Comparison of ENCODE assay signal across 16 cellular contexts in the genomic region with DNA sequence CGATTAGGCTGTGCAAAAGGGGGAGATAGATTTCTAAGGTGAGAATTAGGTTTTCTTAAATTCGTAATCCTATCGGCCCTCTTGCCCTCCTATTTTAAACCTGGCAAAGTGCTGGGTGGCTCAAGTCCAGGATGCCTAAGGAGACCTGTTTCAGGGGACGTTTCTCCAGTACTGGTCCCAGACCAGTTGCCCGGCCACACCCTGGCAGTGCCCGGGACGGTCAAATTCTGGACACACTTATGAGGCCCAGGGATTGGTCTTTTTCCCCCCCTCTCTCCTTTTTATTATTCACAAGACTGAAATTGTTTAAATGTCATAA. TPM values are rescaled to one million over a fixed set of nuclear protein-coding genes. Genes with fewer than 3 reads are reported as not detected.
DNase-seq lines count a peak whose midpoint lies in the region; ATAC-seq and TF ChIP-seq lines count a peak whose summit lies in the region.
"Had no signal": no experiment of that assay in that cellular context is flagged by ENCODE, and none has a peak within 500 bp of the region (broad histone marks: within the 10 kb centered on the region; RNA-seq: fewer than 3 reads in every experiment).

No MANE protein-coding gene starts in this region.

- H3K36me3 ChIP-seq in A673 (ENCODE audit: insufficient read depth, low read length, poor library complexity, severe bottlenecking) (no peaks in the 10 kb centered on the region), brain microvascular endothelial cell (replicated peaks) (no peaks in the 10 kb centered on the region)
- H3K36me3 ChIP-seq: left lung had no signal

- no peaks in the 10 kb centered on the region for H3K9me3 Mint-ChIP-seq in nephron
- H3K9me3 Mint-ChIP-seq: dendritic cell treated with granulocyte-macrophage colony-stimulating factor and Interleukin-4, amounts not matched to agents 40 ng/mL and 50 ng/mL, for 4 days had no signal

- TF ChIP-seq CTCF in A673 (conservative IDR thresholded peaks at IDR 0.05; ENCODE audit: low read depth, low read length) (no peak), GM13976 (IDR thresholded peaks at IDR 0.05; ENCODE audit: borderline replicate concordance, control extremely low read depth, extremely low read depth, insufficient read depth, missing control alignments) (no peak), brain microvascular endothelial cell (IDR thresholded peaks at IDR 0.05; ENCODE audit: low read depth, low read length, missing control alignments) (no peak), nephron (IDR thresholded peaks at IDR 0.05; ENCODE audit: unreplicated experiment in 3 of 3) (no peak)

- in situ Hi-C loops in GM13976 (cut with MboI; ENCODE audit: low sequenced_read_pairs, unreplicated experiment) (no loop called here), brain microvascular endothelial cell (cut with HindIII; ENCODE audit: low pct_ligation_motif_present, low sequenced_read_pairs) (no loop called here)

- POLR2A ChIA-PET in A673 (lab: Charles Lee; ENCODE audit: low non-redundant PET): no interaction called here

- DNase-seq in A673 (ENCODE audit: low spot score) (no peak), GM13976 (ENCODE audit: low spot score) (peak; percentile 20), brain microvascular endothelial cell (no peak), SIG-M5 (lab: John Stamatoyannopoulos, UW) (no peak)
- DNase-seq: foreskin melanocyte; GF-D8; Karpas-422; left lung; NCI-H2029; SJCRH30; stimulated activated CD4-positive, alpha-beta T cell treated with anti-CD3 and anti-CD28 coated beads, Interleukin-4, amount 100 ng/mL, for 4 hours had no signal

- peaks cover 16% of the 10 kb centered on the region for H3K4me1 ChIP-seq in A673 (ENCODE audit: insufficient read depth, low read length, poor library complexity, severe bottlenecking)
- H3K4me1 ChIP-seq: SJCRH30 had no signal

- H3K36me3 Mint-ChIP-seq in nephron (ENCODE audit: low read depth): no peaks in the 10 kb centered on the region

- H3K27ac ChIP-seq in A673 (ENCODE audit: low read depth, low read length, poor library complexity, severe bottlenecking) (no peak overlapping the region), brain microvascular endothelial cell (no peak overlapping the region)
- H3K27ac ChIP-seq: left lung, SJCRH30 had no signal

- ATAC-seq in HG03469 (IDR thresholded peaks at IDR 0.05; ENCODE audit: unreplicated experiment): no peak
- ATAC-seq in HG03342 (IDR thresholded peaks at IDR 0.05; ENCODE audit: unreplicated experiment): no peak
- ATAC-seq in HG03159 (IDR thresholded peaks at IDR 0.05; ENCODE audit: unreplicated experiment): no peak

- peak overlapping the region; percentile 40 for H3K4me3 ChIP-seq in A673 (ENCODE audit: low read depth, low read length, poor library complexity, severe bottlenecking)
- peak overlapping the region; percentile 60 for H3K4me3 ChIP-seq in brain microvascular endothelial cell (ENCODE audit: low read depth, low read length)
- H3K4me3 ChIP-seq: SJCRH30 had no signal

- H3K27ac Mint-ChIP-seq in nephron: no peak overlapping the region
- H3K27ac Mint-ChIP-seq: dendritic cell treated with granulocyte-macrophage colony-stimulating factor and Interleukin-4, amounts not matched to agents 40 ng/mL and 50 ng/mL, for 4 days had no signal

- intact Hi-C loops in A673 (cut with micrococcal nuclease; ENCODE audit: unreplicated experiment): no loop called here

- peaks cover 94% of the 10 kb centered on the region for H3K27me3 Mint-ChIP-seq in nephron (ENCODE audit: low read depth)

- H3K27me3 ChIP-seq in A673 (replicated peaks; ENCODE audit: insufficient read depth, low read depth, low read length, poor library complexity) (peaks cover 77% of the 10 kb centered on the region), brain microvascular endothelial cell (replicated peaks) (peaks cover 27% of the 10 kb centered on the region)
- H3K27me3 ChIP-seq: SJCRH30 had no signal

- no TSS peak for BruUV-seq in A673 (replicated peaks; lab: Mats Ljungman, UMichigan)

- peak overlapping the region; percentile 80 to 86 (median 84) for H3K4me3 Mint-ChIP-seq in nephron
- H3K4me3 Mint-ChIP-seq: dendritic cell treated with granulocyte-macrophage colony-stimulating factor and Interleukin-4, amounts not matched to agents 40 ng/mL and 50 ng/mL, for 4 days had no signal

- CTCF ChIA-PET in A673 (lab: Charles Lee): interaction anchor here (0.5 to 0.9 kb wide), 2 partner anchors 13 to 943 kb away, joined by 3 to 4 read pairs; no protein-coding TSS in a partner anchor

- H3K4me1 Mint-ChIP-seq in nephron: peaks cover 35% of the 10 kb centered on the region

- H3K9me3 ChIP-seq in A673 (ENCODE audit: low read depth, low read length, poor library complexity, severe bottlenecking): no peaks in the 10 kb centered on the region
- H3K9me3 ChIP-seq: left lung, SJCRH30 had no signal

RNA-seq across cellular contexts. Expression of a gene that starts 3.2 kb away (rescaled TPM):
- not detected in 2 replicates for total RNA-seq in A673 (2021)
- total RNA-seq: left lung had no signal
